In the genomic region with DNA sequence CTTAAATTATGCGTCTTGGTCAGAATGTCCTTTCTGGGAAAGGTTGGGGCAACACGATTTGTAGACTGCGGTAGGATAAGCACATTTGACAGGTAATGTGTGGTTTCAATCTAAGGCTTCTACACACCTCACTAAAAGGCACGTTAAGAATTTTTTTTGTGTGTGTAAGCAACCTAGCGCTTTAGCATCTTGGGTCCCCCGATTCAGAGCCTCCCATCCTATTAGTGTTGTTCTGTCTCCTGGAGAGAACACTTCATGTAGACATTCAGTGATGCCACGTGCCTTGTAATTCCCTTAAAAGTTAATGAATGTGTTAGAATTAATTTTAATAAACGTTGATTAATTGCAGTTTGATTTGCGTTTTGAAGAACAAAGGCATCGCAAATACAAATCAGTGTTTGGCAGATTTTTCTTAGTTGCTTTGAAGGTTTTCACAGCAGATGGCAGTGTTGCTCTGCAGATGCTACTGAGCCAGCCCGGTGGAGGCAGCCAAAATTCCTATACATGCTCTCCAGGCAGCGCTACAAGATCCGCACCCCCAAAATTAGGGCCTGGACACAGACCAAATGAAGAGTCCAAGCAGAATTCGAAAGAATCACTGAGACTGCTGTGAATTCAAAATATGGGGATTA, we compare ENCODE assay signal across 8 cellular contexts.
DNase-seq lines count a peak whose midpoint lies in the region; ATAC-seq and TF ChIP-seq lines count a peak whose summit lies in the region.

No MANE protein-coding gene starts in this region.

- H3K9me3 Mint-ChIP-seq in activated T-helper 2 cell treated with anti-CD3 and anti-CD28 coated beads, Interferon-gamma antibody, Interleukin-2, Interleukin-4, amounts not matched to agents 10 μg/mL and 5 μg/mL and 100 μg/mL, durations not matched to agents 14 hours and 24 hours and 36 hours: no peaks in the 10 kb centered on the region

- no peak overlapping the region for H3K27ac ChIP-seq in thoracic aorta

- H3K36me3 ChIP-seq in BJ (ENCODE audit: control insufficient read depth, insufficient read depth, low read length): no peaks in the 10 kb centered on the region
- H3K36me3 ChIP-seq in thoracic aorta: no peaks in the 10 kb centered on the region

- H3K9me3 ChIP-seq in thoracic aorta: no peaks in the 10 kb centered on the region

- no peak overlapping the region for H3K27ac Mint-ChIP-seq in activated T-helper 2 cell treated with anti-CD3 and anti-CD28 coated beads, Interferon-gamma antibody, Interleukin-2, Interleukin-4, amounts not matched to agents 10 μg/mL and 5 μg/mL and 100 μg/mL, durations not matched to agents 14 hours and 24 hours and 36 hours

- H3K4me3 ChIP-seq in BJ (ENCODE audit: low read depth, low read length) (no peak overlapping the region), thoracic aorta (no peak overlapping the region)

- H3K4me3 Mint-ChIP-seq in activated T-helper 2 cell treated with anti-CD3 and anti-CD28 coated beads, Interferon-gamma antibody, Interleukin-2, Interleukin-4, amounts not matched to agents 10 μg/mL and 5 μg/mL and 100 μg/mL, durations not matched to agents 14 hours and 24 hours and 36 hours (ENCODE audit: low read depth): no peak overlapping the region

- POLR2A ChIA-PET in BJ (lab: Charles Lee): no interaction called here

- H3K27me3 Mint-ChIP-seq in activated T-helper 2 cell treated with anti-CD3 and anti-CD28 coated beads, Interferon-gamma antibody, Interleukin-2, Interleukin-4, amounts not matched to agents 10 μg/mL and 5 μg/mL and 100 μg/mL, durations not matched to agents 14 hours and 24 hours and 36 hours (ENCODE audit: low read depth): peaks cover 2% of the 10 kb centered on the region

- H3K4me1 ChIP-seq in thoracic aorta (ENCODE audit: control insufficient read depth in 1 of 2, low read depth in 2 of 2): peaks cover 0 to 5% of the 10 kb centered on the region in 2 donors

- TF ChIP-seq CTCF in BJ (IDR thresholded peaks at IDR 0.05; ENCODE audit: insufficient read depth, low read depth, low read length) (peak; percentile 67), thoracic aorta (IDR thresholded peaks at IDR 0.05) (peak; percentile 19)

- no peak for DNase-seq in BJ (ENCODE audit: low read depth)
- peak; percentile 12 for DNase-seq in NCI-H146 treated with DMSO at 0.1 percent for 48 hours (lab: John Stamatoyannopoulos, UW; ENCODE audit: unreplicated experiment)
- DNase-seq in anterior cingulate cortex (lab: John Stamatoyannopoulos, UW): peak in 49 of 58 donors; percentile 6 to 82 (median 32)
- peak in 35 of 51 donors; percentile 1 to 66 (median 23) for DNase-seq in hypothalamus (lab: John Stamatoyannopoulos, UW)
- no peak for DNase-seq in thoracic aorta (ENCODE audit: low spot score)
- no peak for DNase-seq in activated T-helper 2 cell treated with anti-CD3 and anti-CD28 coated beads, Interferon-gamma antibody, Interleukin-2, Interleukin-4, amounts not matched to agents 10 μg/mL and 5 μg/mL and 100 μg/mL, durations not matched to agents 14 hours and 24 hours and 36 hours (ENCODE audit: low spot score)

- intact Hi-C loops in activated T-helper 2 cell treated with anti-CD3 and anti-CD28 coated beads, Interferon-gamma antibody, Interleukin-2, Interleukin-4, amounts not matched to agents 10 μg/mL and 5 μg/mL and 100 μg/mL, durations not matched to agents 14 hours and 24 hours and 36 hours (cut with micrococcal nuclease): loop anchor here (10.0 kb wide), 2 partner anchors 295 to 1495 kb away; no protein-coding TSS in a partner anchor

- ATAC-seq in GM18909 (IDR thresholded peaks at IDR 0.05; ENCODE audit: poor library complexity, unreplicated experiment): peak; percentile 49
- ATAC-seq in thoracic aorta (ENCODE audit: insufficient number of reproducible peaks, low FRiP score, low read depth): no peak
- ATAC-seq in GM21367 (IDR thresholded peaks at IDR 0.05; ENCODE audit: unreplicated experiment): no peak

- H3K27me3 ChIP-seq in BJ (ENCODE audit: control insufficient read depth, insufficient read depth, low read length) (no peaks in the 10 kb centered on the region; the same call in 1 of the 2 replicates), thoracic aorta (replicated peaks; ENCODE audit: insufficient read depth) (no peaks in the 10 kb centered on the region)

- CTCF ChIA-PET in BJ (lab: Yijun Ruan, JAX): no interaction called here

- no peaks in the 10 kb centered on the region for H3K36me3 Mint-ChIP-seq in activated T-helper 2 cell treated with anti-CD3 and anti-CD28 coated beads, Interferon-gamma antibody, Interleukin-2, Interleukin-4, amounts not matched to agents 10 μg/mL and 5 μg/mL and 100 μg/mL, durations not matched to agents 14 hours and 24 hours and 36 hours (ENCODE audit: low read depth)

- H3K4me1 Mint-ChIP-seq in activated T-helper 2 cell treated with anti-CD3 and anti-CD28 coated beads, Interferon-gamma antibody, Interleukin-2, Interleukin-4, amounts not matched to agents 10 μg/mL and 5 μg/mL and 100 μg/mL, durations not matched to agents 14 hours and 24 hours and 36 hours (ENCODE audit: low read depth): no peaks in the 10 kb centered on the region

Comparison
In these comparisons a context has a peak if more than half of its experiments do, and no peak if none do; other contexts are left out.
1. DNase-seq: peak in NCI-H146 treated with DMSO at 0.1 percent for 48 hours (single experiment), anterior cingulate cortex (49 of 58) and hypothalamus (35 of 51); none in BJ (single experiment), thoracic aorta (single experiment) and activated T-helper 2 cell treated with anti-CD3 and anti-CD28 coated beads, Interferon-gamma antibody, Interleukin-2, Interleukin-4, amounts not matched to agents 10 μg/mL and 5 μg/mL and 100 μg/mL, durations not matched to agents 14 hours and 24 hours and 36 hours (single experiment).